In the genomic region with DNA sequence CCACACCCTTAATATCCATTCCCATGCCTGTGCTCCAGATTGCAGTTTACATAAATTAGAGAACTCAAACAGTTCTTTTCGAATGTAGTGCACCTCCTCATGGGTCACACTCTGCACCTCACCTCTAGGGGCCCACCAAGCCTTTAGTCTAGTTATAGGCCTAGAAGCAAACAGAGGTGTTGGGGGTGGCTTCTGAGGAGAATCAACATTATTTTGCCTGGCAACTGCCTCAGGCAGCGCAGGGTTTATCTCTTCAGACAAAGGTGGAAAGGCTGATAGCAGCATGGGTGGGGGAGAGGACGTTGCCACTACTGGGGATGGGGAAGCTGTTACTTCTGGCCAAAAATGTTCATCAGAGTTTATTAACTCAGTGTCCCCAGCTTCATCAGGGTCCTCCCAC, we compare ENCODE assay signal across 1 cellular context.
TF ChIP-seq lines count a peak whose summit lies in the region.

No MANE protein-coding gene starts in this region.

TF ChIP-seq in K562, 482 proteins besides CTCF, POLR2A, EP300 and RAD21 (continued from another document and continues in another):
- TF ChIP-seq, protein P1, sequence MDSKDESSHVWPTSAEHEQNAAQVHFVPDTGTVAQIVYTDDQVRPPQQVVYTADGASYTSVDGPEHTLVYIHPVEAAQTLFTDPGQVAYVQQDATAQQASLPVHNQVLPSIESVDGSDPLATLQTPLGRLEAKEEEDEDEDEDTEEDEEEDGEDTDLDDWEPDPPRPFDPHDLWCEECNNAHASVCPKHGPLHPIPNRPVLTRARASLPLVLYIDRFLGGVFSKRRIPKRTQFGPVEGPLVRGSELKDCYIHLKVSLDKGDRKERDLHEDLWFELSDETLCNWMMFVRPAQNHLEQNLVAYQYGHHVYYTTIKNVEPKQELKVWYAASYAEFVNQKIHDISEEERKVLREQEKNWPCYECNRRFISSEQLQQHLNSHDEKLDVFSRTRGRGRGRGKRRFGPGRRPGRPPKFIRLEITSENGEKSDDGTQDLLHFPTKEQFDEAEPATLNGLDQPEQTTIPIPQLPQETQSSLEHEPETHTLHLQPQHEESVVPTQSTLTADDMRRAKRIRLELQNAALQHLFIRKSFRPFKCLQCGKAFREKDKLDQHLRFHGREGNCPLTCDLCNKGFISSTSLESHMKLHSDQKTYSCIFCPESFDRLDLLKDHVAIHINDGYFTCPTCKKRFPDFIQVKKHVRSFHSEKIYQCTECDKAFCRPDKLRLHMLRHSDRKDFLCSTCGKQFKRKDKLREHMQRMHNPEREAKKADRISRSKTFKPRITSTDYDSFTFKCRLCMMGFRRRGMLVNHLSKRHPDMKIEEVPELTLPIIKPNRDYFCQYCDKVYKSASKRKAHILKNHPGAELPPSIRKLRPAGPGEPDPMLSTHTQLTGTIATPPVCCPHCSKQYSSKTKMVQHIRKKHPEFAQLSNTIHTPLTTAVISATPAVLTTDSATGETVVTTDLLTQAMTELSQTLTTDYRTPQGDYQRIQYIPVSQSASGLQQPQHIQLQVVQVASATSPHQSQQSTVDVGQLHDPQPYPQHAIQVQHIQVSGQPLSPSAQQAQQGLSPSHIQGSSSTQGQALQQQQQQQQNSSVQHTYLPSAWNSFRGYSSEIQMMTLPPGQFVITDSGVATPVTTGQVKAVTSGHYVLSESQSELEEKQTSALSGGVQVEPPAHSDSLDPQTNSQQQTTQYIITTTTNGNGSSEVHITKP (IDR thresholded peaks at IDR 0.05; ENCODE audit: partially characterized antibody): peak; percentile 60
- TF ChIP-seq PHB2 (IDR thresholded peaks at IDR 0.05; ENCODE audit: low read depth) (no peak), TEAD1 (CRISPR knock-in tag; IDR thresholded peaks at IDR 0.05) (no peak), MYC (IDR thresholded peaks at IDR 0.05; ENCODE audit: low read depth, low read length) (peak; percentile 11; the same call in 1 of the 2 replicates), MYC (CRISPR knock-in tag; IDR thresholded peaks at IDR 0.05; ENCODE audit: borderline replicate concordance, low read depth) (no peak), POLR2AphosphoS5 (IDR thresholded peaks at IDR 0.05; ENCODE audit: control insufficient read depth, insufficient read depth, low read depth, low read length) (peak; percentile 49; the same call in 1 of the 2 replicates), KDM1A (IDR thresholded peaks at IDR 0.05) (peak in 1 of 2 experiments; percentile 46; a peak in 2 of 4 replicates), MTA2 (IDR thresholded peaks at IDR 0.05; ENCODE audit: low read depth) (peak; percentile 67), CBFA2T2 (conservative IDR thresholded peaks at IDR 0.05) (peak; percentile 73), TOE1 (IDR thresholded peaks at IDR 0.05; ENCODE audit: borderline replicate concordance) (no peak), TOE1 (CRISPR knock-in tag; IDR thresholded peaks at IDR 0.05; ENCODE audit: borderline replicate concordance, low read depth) (no peak), EZH2 (IDR thresholded peaks at IDR 0.05; ENCODE audit: borderline replicate concordance, low read depth, low read length) (no peak), FOXJ2 (tag; IDR thresholded peaks at IDR 0.05) (peak; percentile 72), BCL6 (CRISPR knock-in tag; IDR thresholded peaks at IDR 0.05) (no peak), ZNF232 (CRISPR knock-in tag; IDR thresholded peaks at IDR 0.05) (no peak), RAD51 (IDR thresholded peaks at IDR 0.05; ENCODE audit: borderline replicate concordance, low read depth) (no peak)
- TF ChIP-seq, protein P2, sequence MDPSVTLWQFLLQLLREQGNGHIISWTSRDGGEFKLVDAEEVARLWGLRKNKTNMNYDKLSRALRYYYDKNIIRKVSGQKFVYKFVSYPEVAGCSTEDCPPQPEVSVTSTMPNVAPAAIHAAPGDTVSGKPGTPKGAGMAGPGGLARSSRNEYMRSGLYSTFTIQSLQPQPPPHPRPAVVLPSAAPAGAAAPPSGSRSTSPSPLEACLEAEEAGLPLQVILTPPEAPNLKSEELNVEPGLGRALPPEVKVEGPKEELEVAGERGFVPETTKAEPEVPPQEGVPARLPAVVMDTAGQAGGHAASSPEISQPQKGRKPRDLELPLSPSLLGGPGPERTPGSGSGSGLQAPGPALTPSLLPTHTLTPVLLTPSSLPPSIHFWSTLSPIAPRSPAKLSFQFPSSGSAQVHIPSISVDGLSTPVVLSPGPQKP (CRISPR knock-in tag; IDR thresholded peaks at IDR 0.05): no peak
- TF ChIP-seq, protein P3, sequence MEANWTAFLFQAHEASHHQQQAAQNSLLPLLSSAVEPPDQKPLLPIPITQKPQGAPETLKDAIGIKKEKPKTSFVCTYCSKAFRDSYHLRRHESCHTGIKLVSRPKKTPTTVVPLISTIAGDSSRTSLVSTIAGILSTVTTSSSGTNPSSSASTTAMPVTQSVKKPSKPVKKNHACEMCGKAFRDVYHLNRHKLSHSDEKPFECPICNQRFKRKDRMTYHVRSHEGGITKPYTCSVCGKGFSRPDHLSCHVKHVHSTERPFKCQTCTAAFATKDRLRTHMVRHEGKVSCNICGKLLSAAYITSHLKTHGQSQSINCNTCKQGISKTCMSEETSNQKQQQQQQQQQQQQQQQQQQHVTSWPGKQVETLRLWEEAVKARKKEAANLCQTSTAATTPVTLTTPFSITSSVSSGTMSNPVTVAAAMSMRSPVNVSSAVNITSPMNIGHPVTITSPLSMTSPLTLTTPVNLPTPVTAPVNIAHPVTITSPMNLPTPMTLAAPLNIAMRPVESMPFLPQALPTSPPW (CRISPR knock-in tag; IDR thresholded peaks at IDR 0.05): peak; percentile 42; the same call in 1 of the 2 replicates
- TF ChIP-seq, protein P4, sequence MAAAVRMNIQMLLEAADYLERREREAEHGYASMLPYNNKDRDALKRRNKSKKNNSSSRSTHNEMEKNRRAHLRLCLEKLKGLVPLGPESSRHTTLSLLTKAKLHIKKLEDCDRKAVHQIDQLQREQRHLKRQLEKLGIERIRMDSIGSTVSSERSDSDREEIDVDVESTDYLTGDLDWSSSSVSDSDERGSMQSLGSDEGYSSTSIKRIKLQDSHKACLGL (CRISPR knock-in tag; IDR thresholded peaks at IDR 0.05; ENCODE audit: borderline replicate concordance, poor library complexity, severe bottlenecking): no peak
- TF ChIP-seq, protein P5, sequence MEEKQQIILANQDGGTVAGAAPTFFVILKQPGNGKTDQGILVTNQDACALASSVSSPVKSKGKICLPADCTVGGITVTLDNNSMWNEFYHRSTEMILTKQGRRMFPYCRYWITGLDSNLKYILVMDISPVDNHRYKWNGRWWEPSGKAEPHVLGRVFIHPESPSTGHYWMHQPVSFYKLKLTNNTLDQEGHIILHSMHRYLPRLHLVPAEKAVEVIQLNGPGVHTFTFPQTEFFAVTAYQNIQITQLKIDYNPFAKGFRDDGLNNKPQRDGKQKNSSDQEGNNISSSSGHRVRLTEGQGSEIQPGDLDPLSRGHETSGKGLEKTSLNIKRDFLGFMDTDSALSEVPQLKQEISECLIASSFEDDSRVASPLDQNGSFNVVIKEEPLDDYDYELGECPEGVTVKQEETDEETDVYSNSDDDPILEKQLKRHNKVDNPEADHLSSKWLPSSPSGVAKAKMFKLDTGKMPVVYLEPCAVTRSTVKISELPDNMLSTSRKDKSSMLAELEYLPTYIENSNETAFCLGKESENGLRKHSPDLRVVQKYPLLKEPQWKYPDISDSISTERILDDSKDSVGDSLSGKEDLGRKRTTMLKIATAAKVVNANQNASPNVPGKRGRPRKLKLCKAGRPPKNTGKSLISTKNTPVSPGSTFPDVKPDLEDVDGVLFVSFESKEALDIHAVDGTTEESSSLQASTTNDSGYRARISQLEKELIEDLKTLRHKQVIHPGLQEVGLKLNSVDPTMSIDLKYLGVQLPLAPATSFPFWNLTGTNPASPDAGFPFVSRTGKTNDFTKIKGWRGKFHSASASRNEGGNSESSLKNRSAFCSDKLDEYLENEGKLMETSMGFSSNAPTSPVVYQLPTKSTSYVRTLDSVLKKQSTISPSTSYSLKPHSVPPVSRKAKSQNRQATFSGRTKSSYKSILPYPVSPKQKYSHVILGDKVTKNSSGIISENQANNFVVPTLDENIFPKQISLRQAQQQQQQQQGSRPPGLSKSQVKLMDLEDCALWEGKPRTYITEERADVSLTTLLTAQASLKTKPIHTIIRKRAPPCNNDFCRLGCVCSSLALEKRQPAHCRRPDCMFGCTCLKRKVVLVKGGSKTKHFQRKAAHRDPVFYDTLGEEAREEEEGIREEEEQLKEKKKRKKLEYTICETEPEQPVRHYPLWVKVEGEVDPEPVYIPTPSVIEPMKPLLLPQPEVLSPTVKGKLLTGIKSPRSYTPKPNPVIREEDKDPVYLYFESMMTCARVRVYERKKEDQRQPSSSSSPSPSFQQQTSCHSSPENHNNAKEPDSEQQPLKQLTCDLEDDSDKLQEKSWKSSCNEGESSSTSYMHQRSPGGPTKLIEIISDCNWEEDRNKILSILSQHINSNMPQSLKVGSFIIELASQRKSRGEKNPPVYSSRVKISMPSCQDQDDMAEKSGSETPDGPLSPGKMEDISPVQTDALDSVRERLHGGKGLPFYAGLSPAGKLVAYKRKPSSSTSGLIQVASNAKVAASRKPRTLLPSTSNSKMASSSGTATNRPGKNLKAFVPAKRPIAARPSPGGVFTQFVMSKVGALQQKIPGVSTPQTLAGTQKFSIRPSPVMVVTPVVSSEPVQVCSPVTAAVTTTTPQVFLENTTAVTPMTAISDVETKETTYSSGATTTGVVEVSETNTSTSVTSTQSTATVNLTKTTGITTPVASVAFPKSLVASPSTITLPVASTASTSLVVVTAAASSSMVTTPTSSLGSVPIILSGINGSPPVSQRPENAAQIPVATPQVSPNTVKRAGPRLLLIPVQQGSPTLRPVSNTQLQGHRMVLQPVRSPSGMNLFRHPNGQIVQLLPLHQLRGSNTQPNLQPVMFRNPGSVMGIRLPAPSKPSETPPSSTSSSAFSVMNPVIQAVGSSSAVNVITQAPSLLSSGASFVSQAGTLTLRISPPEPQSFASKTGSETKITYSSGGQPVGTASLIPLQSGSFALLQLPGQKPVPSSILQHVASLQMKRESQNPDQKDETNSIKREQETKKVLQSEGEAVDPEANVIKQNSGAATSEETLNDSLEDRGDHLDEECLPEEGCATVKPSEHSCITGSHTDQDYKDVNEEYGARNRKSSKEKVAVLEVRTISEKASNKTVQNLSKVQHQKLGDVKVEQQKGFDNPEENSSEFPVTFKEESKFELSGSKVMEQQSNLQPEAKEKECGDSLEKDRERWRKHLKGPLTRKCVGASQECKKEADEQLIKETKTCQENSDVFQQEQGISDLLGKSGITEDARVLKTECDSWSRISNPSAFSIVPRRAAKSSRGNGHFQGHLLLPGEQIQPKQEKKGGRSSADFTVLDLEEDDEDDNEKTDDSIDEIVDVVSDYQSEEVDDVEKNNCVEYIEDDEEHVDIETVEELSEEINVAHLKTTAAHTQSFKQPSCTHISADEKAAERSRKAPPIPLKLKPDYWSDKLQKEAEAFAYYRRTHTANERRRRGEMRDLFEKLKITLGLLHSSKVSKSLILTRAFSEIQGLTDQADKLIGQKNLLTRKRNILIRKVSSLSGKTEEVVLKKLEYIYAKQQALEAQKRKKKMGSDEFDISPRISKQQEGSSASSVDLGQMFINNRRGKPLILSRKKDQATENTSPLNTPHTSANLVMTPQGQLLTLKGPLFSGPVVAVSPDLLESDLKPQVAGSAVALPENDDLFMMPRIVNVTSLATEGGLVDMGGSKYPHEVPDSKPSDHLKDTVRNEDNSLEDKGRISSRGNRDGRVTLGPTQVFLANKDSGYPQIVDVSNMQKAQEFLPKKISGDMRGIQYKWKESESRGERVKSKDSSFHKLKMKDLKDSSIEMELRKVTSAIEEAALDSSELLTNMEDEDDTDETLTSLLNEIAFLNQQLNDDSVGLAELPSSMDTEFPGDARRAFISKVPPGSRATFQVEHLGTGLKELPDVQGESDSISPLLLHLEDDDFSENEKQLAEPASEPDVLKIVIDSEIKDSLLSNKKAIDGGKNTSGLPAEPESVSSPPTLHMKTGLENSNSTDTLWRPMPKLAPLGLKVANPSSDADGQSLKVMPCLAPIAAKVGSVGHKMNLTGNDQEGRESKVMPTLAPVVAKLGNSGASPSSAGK (IDR thresholded peaks at IDR 0.05): peak; percentile 30
- TF ChIP-seq, protein P6, sequence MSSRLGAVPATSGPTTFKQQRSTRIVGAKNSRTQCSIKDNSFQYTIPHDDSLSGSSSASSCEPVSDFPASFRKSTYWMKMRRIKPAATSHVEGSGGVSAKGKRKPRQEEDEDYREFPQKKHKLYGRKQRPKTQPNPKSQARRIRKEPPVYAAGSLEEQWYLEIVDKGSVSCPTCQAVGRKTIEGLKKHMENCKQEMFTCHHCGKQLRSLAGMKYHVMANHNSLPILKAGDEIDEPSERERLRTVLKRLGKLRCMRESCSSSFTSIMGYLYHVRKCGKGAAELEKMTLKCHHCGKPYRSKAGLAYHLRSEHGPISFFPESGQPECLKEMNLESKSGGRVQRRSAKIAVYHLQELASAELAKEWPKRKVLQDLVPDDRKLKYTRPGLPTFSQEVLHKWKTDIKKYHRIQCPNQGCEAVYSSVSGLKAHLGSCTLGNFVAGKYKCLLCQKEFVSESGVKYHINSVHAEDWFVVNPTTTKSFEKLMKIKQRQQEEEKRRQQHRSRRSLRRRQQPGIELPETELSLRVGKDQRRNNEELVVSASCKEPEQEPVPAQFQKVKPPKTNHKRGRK (tag; IDR thresholded peaks at IDR 0.05): no peak
